In the genomic region with DNA sequence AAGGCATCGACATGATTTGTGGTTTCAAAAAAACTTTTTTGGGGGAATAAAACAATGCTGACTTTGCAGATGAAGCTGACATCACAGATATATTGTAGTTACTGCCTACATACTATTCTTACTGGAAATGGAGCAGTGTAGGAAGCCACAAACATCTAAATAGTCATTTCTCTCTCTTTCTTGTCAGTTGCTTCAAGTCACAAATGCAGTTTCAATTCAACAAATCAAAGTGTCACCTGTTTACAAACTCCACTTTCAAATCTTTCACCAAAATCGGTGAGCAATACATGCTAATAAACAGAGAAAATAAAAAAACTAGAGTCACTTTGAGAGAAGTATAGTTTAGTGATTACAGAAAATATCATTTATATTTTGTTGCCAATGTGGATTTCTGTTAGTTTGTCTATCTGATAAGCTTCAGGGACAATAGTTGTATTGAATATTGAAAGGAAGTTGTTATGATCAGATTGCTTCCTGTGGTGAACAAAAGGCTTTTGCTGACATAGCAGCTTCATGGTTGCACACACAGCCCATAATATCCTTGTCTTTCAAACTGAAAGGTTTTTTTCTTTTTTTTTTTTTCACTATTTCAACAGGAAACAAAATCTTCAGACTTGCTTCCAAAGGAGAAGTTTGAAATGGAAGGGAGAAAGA, we compare ENCODE assay signal across 8 cellular contexts. TPM values are rescaled to one million over a fixed set of nuclear protein-coding genes. Genes with fewer than 3 reads are reported as not detected.
DNase-seq lines count a peak whose midpoint lies in the region; ATAC-seq and TF ChIP-seq lines count a peak whose summit lies in the region.

No MANE protein-coding gene starts in this region.

- H3K4me2 ChIP-seq in OCI-LY3 (ENCODE audit: low read length): peak overlapping the region; percentile 21; the same call in 1 of the 2 replicates

- no peaks in the 10 kb centered on the region for H3K79me2 ChIP-seq in OCI-LY3 (ENCODE audit: low read length)

- peak in 1 of 5 donors; percentile 19 for DNase-seq in CD8-positive, alpha-beta memory T cell
- DNase-seq in foreskin fibroblast (no peak), NCI-H2227 (lab: John Stamatoyannopoulos, UW; ENCODE audit: unreplicated experiment) (no peak), cerebellum (ENCODE audit: low spot score) (no peak), superior temporal gyrus (ENCODE audit: extremely low spot score) (no peak)

- H4K20me1 ChIP-seq in OCI-LY3 (ENCODE audit: insufficient read depth, low read length): no peaks in the 10 kb centered on the region

- peak overlapping the region in 6 of 8 donors; percentile 48 to 93 (median 82) for H3K27ac Mint-ChIP-seq in CD8-positive, alpha-beta memory T cell

- H2AFZ ChIP-seq in OCI-LY3 (ENCODE audit: low read depth, low read length): peak overlapping the region; percentile 25; the same call in 1 of the 2 replicates

- peaks cover 4 to 23% (median 15%) of the 10 kb centered on the region in 3 donors for H3K4me1 Mint-ChIP-seq in CD8-positive, alpha-beta memory T cell

- CTCF ChIA-PET in CD8-positive, alpha-beta memory T cell (lab: Charles Lee): no interaction called here

- no peaks in the 10 kb centered on the region for H3K9me3 ChIP-seq in CD8-positive, alpha-beta memory T cell (ENCODE audit: low read length)
- H3K9me3 ChIP-seq in OCI-LY3 (ENCODE audit: insufficient read depth, low read length): no peaks in the 10 kb centered on the region

- H3K36me3 ChIP-seq in CD8-positive, alpha-beta memory T cell (ENCODE audit: insufficient read depth, low read length): no peaks in the 10 kb centered on the region
- H3K36me3 ChIP-seq in OCI-LY3 (replicated peaks; ENCODE audit: low read depth, low read length): no peaks in the 10 kb centered on the region

- H3K27me3 ChIP-seq in CD8-positive, alpha-beta memory T cell (ENCODE audit: insufficient read depth, low read length, poor library complexity, severe bottlenecking): no peaks in the 10 kb centered on the region
- no peaks in the 10 kb centered on the region for H3K27me3 ChIP-seq in OCI-LY3 (ENCODE audit: low read depth, low read length)

- no peak overlapping the region for H3K27ac ChIP-seq in CD8-positive, alpha-beta memory T cell (ENCODE audit: low read depth, low read length)
- H3K27ac ChIP-seq in OCI-LY3 (ENCODE audit: low read length): no peak overlapping the region

- H3K9ac ChIP-seq in OCI-LY3 (ENCODE audit: low read length): no peak overlapping the region

- no peak overlapping the region for H3K4me3 ChIP-seq in CD8-positive, alpha-beta memory T cell (ENCODE audit: low read length)
- H3K4me3 ChIP-seq in OCI-LY3 (ENCODE audit: low read length): no peak overlapping the region
- no peak overlapping the region for H3K4me3 ChIP-seq in foreskin fibroblast (ENCODE audit: low read depth in 1 of 2, low read length in 2 of 2)

- H3K4me3 Mint-ChIP-seq in CD8-positive, alpha-beta memory T cell: peak overlapping the region in 5 of 7 donors; percentile 26 to 64 (median 46)

- POLR2A ChIA-PET in CD8-positive, alpha-beta memory T cell (lab: Charles Lee): no interaction called here

- H3K4me1 ChIP-seq in CD8-positive, alpha-beta memory T cell (ENCODE audit: insufficient read depth, low read length): no peaks in the 10 kb centered on the region
- H3K4me1 ChIP-seq in OCI-LY3 (ENCODE audit: low read length): peaks cover 14% of the 10 kb centered on the region

- TF ChIP-seq CTCF in OCI-LY3 (IDR thresholded peaks at IDR 0.05; ENCODE audit: low read depth, low read length) (no peak), foreskin fibroblast (IDR thresholded peaks at IDR 0.05; ENCODE audit: low read depth, low read length) (no peak)

- no peaks in the 10 kb centered on the region for H3K36me3 Mint-ChIP-seq in CD8-positive, alpha-beta memory T cell

- ATAC-seq in GM19035 (IDR thresholded peaks at IDR 0.05; ENCODE audit: unreplicated experiment): peak; percentile 95
- ATAC-seq in HG02884 (IDR thresholded peaks at IDR 0.05; ENCODE audit: unreplicated experiment): peak; percentile 92

- peaks cover 0 to 5% of the 10 kb centered on the region in 2 donors for H3K27me3 Mint-ChIP-seq in CD8-positive, alpha-beta memory T cell

- H3K9me3 Mint-ChIP-seq in CD8-positive, alpha-beta memory T cell: peaks cover 0 to 5% (median 2%) of the 10 kb centered on the region in 5 donors

RNA-seq across cellular contexts. Expression of gene PTPN13, which starts 49.7 kb away (rescaled TPM):
- total RNA-seq in CD8-positive, alpha-beta memory T cell: under 1 TPM; 0.07 to 0.53 TPM
- polyA plus RNA-seq in CD8-positive, alpha-beta memory T cell: 1.3 TPM
- total RNA-seq in cerebellum: 57.8 TPM

Comparison
In these comparisons a context has a peak if more than half of its experiments do, and no peak if none do; other contexts are left out.
1. RNA of gene PTPN13, which starts 49.7 kb away (total RNA-seq): 57.8 TPM in cerebellum (single experiment); 0.07 to 0.53 TPM in CD8-positive, alpha-beta memory T cell; every median in the first group is over 10 times any median in the second.